Comparison of ENCODE assay signal across 30 cellular contexts in the genomic region with DNA sequence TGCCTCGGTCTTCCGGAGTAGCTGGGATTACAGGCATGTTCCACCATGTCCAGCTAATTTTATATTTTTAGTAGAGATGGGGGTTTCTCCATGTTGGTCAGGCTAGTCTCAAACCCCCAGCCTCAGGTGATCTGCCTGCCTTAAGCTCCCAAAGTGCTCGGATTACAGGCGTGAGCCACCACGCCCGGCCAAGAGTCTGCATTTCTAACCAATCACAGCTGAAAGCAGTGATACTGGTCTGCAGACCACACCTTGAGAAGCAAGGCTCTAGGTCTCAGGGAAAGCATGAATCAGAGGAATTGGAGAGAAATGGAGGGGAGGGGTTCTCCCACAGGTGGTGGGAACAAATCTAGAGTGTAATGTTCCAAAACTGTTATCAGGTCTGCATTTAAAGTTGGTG.
"Had no signal": no experiment of that assay in that cellular context is flagged by ENCODE, and none has a peak within 500 bp of the region (broad histone marks: within the 10 kb centered on the region; RNA-seq: fewer than 3 reads in every experiment).

No MANE protein-coding gene starts in this region.

- DNase-seq: immature natural killer cell; kidney; left colon; left lung; lower lobe of right lung; mammary epithelial cell; mesenchymal stem cell; naive thymus-derived CD8-positive, alpha-beta T cell; nucleus accumbens; pancreas; posterior cingulate gyrus; retina; right cardiac atrium; stimulated activated CD4-positive, alpha-beta T cell treated with anti-CD3 and anti-CD28 coated beads, Interleukin-12 subunit alpha, Interleukin-12 subunit beta, amount 100 ng/mL, for 4 hours; stimulated activated CD4-positive, alpha-beta T cell treated with anti-CD3 and anti-CD28 coated beads, Interleukin-15, amount 100 ng/mL, for 24 hours; stimulated activated CD4-positive, alpha-beta T cell treated with anti-CD3 and anti-CD28 coated beads, Interleukin-2, amount 100 ng/mL, for 24 hours; stimulated activated CD4-positive, alpha-beta T cell treated with anti-CD3 and anti-CD28 coated beads, Interleukin-4, amount 100 ng/mL, for 1 hour; stimulated activated naive B cell treated with anti-CD40 and anti-IgM and Interleukin-4, amounts not matched to agents 10 μg/mL and 1 μg/mL and 100 μg/mL, for 72 hours; stimulated activated naive CD8-positive, alpha-beta T cell treated with anti-CD3 and anti-CD28 coated beads, Interleukin-15, Interleukin-2, amounts not matched to agents 100 U/mL and 50 U/mL, for 24 hours; stomach; testis; thyroid gland; transverse colon; upper lobe of left lung had no signal

- H3K27ac Mint-ChIP-seq: immature natural killer cell; naive thymus-derived CD8-positive, alpha-beta T cell; nephron; stimulated activated naive B cell treated with anti-CD40 and anti-IgM and Interleukin-4, amounts not matched to agents 10 μg/mL and 1 μg/mL and 100 μg/mL, for 72 hours had no signal

- H3K4me3 Mint-ChIP-seq: immature natural killer cell; naive thymus-derived CD8-positive, alpha-beta T cell; nephron; stimulated activated naive B cell treated with anti-CD40 and anti-IgM and Interleukin-4, amounts not matched to agents 10 μg/mL and 1 μg/mL and 100 μg/mL, for 72 hours had no signal

- H3K36me3 ChIP-seq: left lung, lower lobe of right lung, pancreas, prostate gland, stomach, thyroid gland, transverse colon, upper lobe of left lung, vagina had no signal

- H3K36me3 Mint-ChIP-seq: immature natural killer cell; naive thymus-derived CD8-positive, alpha-beta T cell; stimulated activated naive B cell treated with anti-CD40 and anti-IgM and Interleukin-4, amounts not matched to agents 10 μg/mL and 1 μg/mL and 100 μg/mL, for 72 hours had no signal

- H3K27me3 ChIP-seq: pancreas, testis, thyroid gland, upper lobe of left lung, vagina had no signal

- ATAC-seq: left colon; left lung; lower lobe of right lung; naive thymus-derived CD8-positive, alpha-beta T cell; pancreas; right cardiac atrium; sciatic nerve; stimulated activated naive B cell treated with anti-CD40 and anti-IgM and Interleukin-4, amounts not matched to agents 10 μg/mL and 1 μg/mL and 100 μg/mL, for 72 hours; stimulated activated naive CD8-positive, alpha-beta T cell treated with anti-CD3 and anti-CD28 coated beads, Interleukin-15, Interleukin-2, amounts not matched to agents 100 U/mL and 50 U/mL, for 24 hours had no signal

- H3K4me3 ChIP-seq: left lung, lower lobe of right lung, pancreas, prostate gland, skin epidermis, stomach, testis, thyroid gland, transverse colon, upper lobe of left lung, vagina had no signal

- H3K9me3 ChIP-seq: left lung, lower lobe of right lung, pancreas, prostate gland, stomach, testis, thyroid gland, transverse colon, upper lobe of left lung, vagina had no signal

- H3K27ac ChIP-seq: left lung, lower lobe of right lung, pancreas, prostate gland, skin epidermis, stomach, testis, thyroid gland, transverse colon, upper lobe of left lung, vagina had no signal

- H3K9me3 Mint-ChIP-seq: immature natural killer cell, nephron, neural crest cell had no signal

- H3K4me1 ChIP-seq: pancreas, prostate gland, testis had no signal
